ENCODE assay signal across 26 cellular contexts in genomic region chr7:143891457-143891856, GRCh38. TPM values are rescaled to one million over a fixed set of nuclear protein-coding genes. Genes with fewer than 3 reads are reported as not detected.
DNase-seq lines count a peak whose midpoint lies in the region; ATAC-seq, FAIRE-seq and TF ChIP-seq lines count a peak whose summit lies in the region.
"Had no signal": no experiment of that assay in that cellular context is flagged by ENCODE, and none has a peak within 500 bp of the region (broad histone marks: within the 10 kb centered on the region; RNA-seq: fewer than 3 reads in every experiment).

No MANE protein-coding gene starts in this region.

- no peak overlapping the region for H3K9ac ChIP-seq in K562 (ENCODE audit: insufficient read depth in 1 of 2, low read depth in 2 of 2, low read length in 2 of 2)

- H3K4me1 Mint-ChIP-seq in MCF 10A (ENCODE audit: insufficient read depth, unreplicated experiment) = no peaks in the 10 kb centered on the region

- H3K9me1 ChIP-seq in K562 (ENCODE audit: control insufficient read depth, insufficient read depth, low read length) = no peaks in the 10 kb centered on the region

- H3K27me3 Mint-ChIP-seq in MCF 10A (ENCODE audit: insufficient read depth, unreplicated experiment) = no peaks in the 10 kb centered on the region

- no peak overlapping the region for H3K4me2 ChIP-seq in K562 (ENCODE audit: insufficient read depth, low read length)
- H3K4me2 ChIP-seq: PC-9 had no signal

- TF ChIP-seq EP300 in K562 (IDR thresholded peaks at IDR 0.05; ENCODE audit: low read length) = no peak

- TF ChIP-seq POLR2A in breast epithelium (IDR thresholded peaks at IDR 0.05) (no peak), K562 (conservative IDR thresholded peaks at IDR 0.05) (no peak), gastrocnemius medialis (IDR thresholded peaks at IDR 0.05) (no peak)

- no peaks in the 10 kb centered on the region for H3K4me1 ChIP-seq in breast epithelium
- H3K4me1 ChIP-seq in K562 (replicated peaks in 1 of 2; ENCODE audit: control insufficient read depth in 2 of 2, insufficient read depth in 2 of 2, low read length in 2 of 2) = peaks cover 0 to 6% of the 10 kb centered on the region in 2 experiments; a peak in 1 of 5 replicates
- peaks cover 0 to 3% of the 10 kb centered on the region in 2 donors for H3K4me1 ChIP-seq in gastrocnemius medialis
- H3K4me1 ChIP-seq in effector memory CD4-positive, alpha-beta T cell (ENCODE audit: control insufficient read depth, insufficient read depth, low read length, poor library complexity, severe bottlenecking) = no peaks in the 10 kb centered on the region
- H3K4me1 ChIP-seq: SJSA1 had no signal

- H3K79me2 ChIP-seq in K562 (ENCODE audit: control insufficient read depth, insufficient read depth, low read length) = peaks cover 70% of the 10 kb centered on the region

- H3K4me3 ChIP-seq in breast epithelium = no peak overlapping the region
- no peak overlapping the region for H3K4me3 ChIP-seq in K562
- H3K4me3 ChIP-seq in fibroblast of villous mesenchyme (ENCODE audit: low read depth, low read length) = no peak overlapping the region
- H3K4me3 ChIP-seq in gastrocnemius medialis = no peak overlapping the region
- H3K4me3 ChIP-seq in effector memory CD4-positive, alpha-beta T cell (ENCODE audit: insufficient read depth, low read depth, low read length, poor library complexity, severe bottlenecking) = no peak overlapping the region
- H3K4me3 ChIP-seq: PC-9, SJSA1 had no signal

- in situ Hi-C loops in K562 (cut with MboI) = no loop called here
- in situ Hi-C loops in gastrocnemius medialis (cut with MboI; ENCODE audit: low sequenced_read_pairs in 4 of 4) = loop anchor here in 1 of 4 donors (25.0 kb wide), 1 partner anchor 604 kb away; the partner anchor contains the start of genes CASP2 and TMEM139

- H3K36me3 Mint-ChIP-seq in MCF 10A (ENCODE audit: insufficient read depth, unreplicated experiment) = peaks cover 12% of the 10 kb centered on the region

- TF ChIP-seq RAD21 in K562 (CRISPR knock-in tag; conservative IDR thresholded peaks at IDR 0.05 in 1 of 2, IDR thresholded peaks at IDR 0.05 in 1 of 2) = no peak

- no TSS peak for BruUV-seq in MCF 10A (replicated peaks; lab: Mats Ljungman, UMichigan)
- no TSS peak for BruUV-seq in K562 (replicated peaks; lab: Mats Ljungman, UMichigan)

- H2AFZ ChIP-seq in K562 (ENCODE audit: low read depth, low read length) = no peak overlapping the region
- H2AFZ ChIP-seq: PC-9 had no signal

- H3K36me3 ChIP-seq in breast epithelium (no peaks in the 10 kb centered on the region), K562 (ENCODE audit: control insufficient read depth, insufficient read depth, low read length) (peaks cover 9% of the 10 kb centered on the region; the same call in 2 of the 3 replicates), gastrocnemius medialis (no peaks in the 10 kb centered on the region)
- no peaks in the 10 kb centered on the region for H3K36me3 ChIP-seq in effector memory CD4-positive, alpha-beta T cell (ENCODE audit: control insufficient read depth, insufficient read depth, low read length)

- H4K20me1 ChIP-seq in K562 (replicated peaks; ENCODE audit: control insufficient read depth, insufficient read depth, low read length) = no peaks in the 10 kb centered on the region

- H3K4me3 Mint-ChIP-seq in MCF 10A (ENCODE audit: unreplicated experiment) = no peak overlapping the region
- H3K4me3 Mint-ChIP-seq: IgD-negative memory B cell had no signal

- POLR2A ChIA-PET in MCF 10A (lab: Yijun Ruan, JAX) = interaction anchor here (2.7 kb wide), 1 partner anchor 10 kb away, joined by 18 read pairs; the partner anchor contains the start of gene TCAF1
- POLR2A ChIA-PET in K562 (lab: Yijun Ruan, JAX) = interaction anchor here (3.8 kb wide), 1 partner anchor 10 kb away, joined by 27 read pairs; the partner anchor contains the start of gene TCAF1

- H3K27ac ChIP-seq in breast epithelium (no peak overlapping the region), K562 (ENCODE audit: extremely low read depth, low read depth, low read length) (no peak overlapping the region), gastrocnemius medialis (no peak overlapping the region)
- no peak overlapping the region for H3K27ac ChIP-seq in effector memory CD4-positive, alpha-beta T cell (ENCODE audit: insufficient read depth, low read length, poor library complexity, severe bottlenecking)
- H3K27ac ChIP-seq: 22Rv1, HL-60, PC-9, SJSA1 had no signal

- H3K27ac Mint-ChIP-seq in MCF 10A (ENCODE audit: low read depth, unreplicated experiment) = peak overlapping the region; percentile 8
- H3K27ac Mint-ChIP-seq: IgD-negative memory B cell had no signal

- intact Hi-C loops in MCF 10A (cut with micrococcal nuclease) = no loop called here
- intact Hi-C loops in breast epithelium (cut with DNase I; ENCODE audit: low total_unique reads) = no loop called here
- intact Hi-C loops in K562 (cut with micrococcal nuclease) = no loop called here
- intact Hi-C loops in gastrocnemius medialis (cut with DNase I; ENCODE audit: low total_unique reads) = no loop called here

- DNase-seq in MCF 10A (ENCODE audit: unreplicated experiment) (no peak), breast epithelium (ENCODE audit: low spot score in 2 of 2) (no peak), K562 (ENCODE audit: extremely low read depth in 1 of 4, low spot score in 3 of 4) (no peak), fibroblast of villous mesenchyme (ENCODE audit: low read depth) (peak; percentile 67), gastrocnemius medialis (no peak), NOMO-1 (lab: John Stamatoyannopoulos, UW; ENCODE audit: unreplicated experiment in 2 of 2) (no peak)
- no peak for DNase-seq in effector memory CD4-positive, alpha-beta T cell
- DNase-seq: NCI-H1092 treated with DMSO at 0.1 percent for 48 hours; NCI-H1436; NCI-H187; NCI-H2107; NCI-H524 treated with DMSO at 0.1 percent for 48 hours; NCI-H82; NK-92 treated with Interleukin-12 subunit alpha and Interleukin-12 subunit beta, amount 100 ng/mL, for 24 hours; PC-9; Right ventricle myocardium superior; RPMI8226 had no signal

- peaks cover 4% of the 10 kb centered on the region in 2 donors for H3K9me3 ChIP-seq in breast epithelium
- no peaks in the 10 kb centered on the region for H3K9me3 ChIP-seq in K562 (replicated peaks; ENCODE audit: control insufficient read depth, insufficient read depth, low read depth, low read length)
- H3K9me3 ChIP-seq in gastrocnemius medialis = no peaks in the 10 kb centered on the region
- H3K9me3 ChIP-seq in effector memory CD4-positive, alpha-beta T cell (ENCODE audit: control insufficient read depth, low read length) = no peaks in the 10 kb centered on the region
- H3K9me3 ChIP-seq: SJSA1 had no signal

- H3K27me3 ChIP-seq in breast epithelium (no peaks in the 10 kb centered on the region), K562 (ENCODE audit: control insufficient read depth in 2 of 2, insufficient read depth in 2 of 2, low read length in 2 of 2) (no peaks in the 10 kb centered on the region), gastrocnemius medialis (no peaks in the 10 kb centered on the region)
- H3K27me3 ChIP-seq in effector memory CD4-positive, alpha-beta T cell (replicated peaks; ENCODE audit: control insufficient read depth, insufficient read depth, low read length, poor library complexity, severe bottlenecking) = no peaks in the 10 kb centered on the region
- H3K27me3 ChIP-seq: SJSA1 had no signal

- 29% methylated on average over 2 of the region's 2 CpGs for WGBS in K562 (ENCODE audit: insufficient coverage, low coverage, missing lambda C conversion rate)

- peaks cover 18% of the 10 kb centered on the region for H3K9me3 Mint-ChIP-seq in MCF 10A (ENCODE audit: unreplicated experiment)

- TF ChIP-seq CTCF in MCF 10A (IDR thresholded peaks at IDR 0.05; ENCODE audit: unreplicated experiment) (no peak), breast epithelium (IDR thresholded peaks at IDR 0.05) (no peak), K562 (IDR thresholded peaks at IDR 0.05 in 2 of 3, conservative IDR thresholded peaks at IDR 0.05 in 1 of 3; ENCODE audit: insufficient read depth in 2 of 3, low read depth in 1 of 3, low read length in 3 of 3) (no peak), fibroblast of villous mesenchyme (IDR thresholded peaks at IDR 0.05; ENCODE audit: insufficient read depth, low read depth, low read length) (no peak), gastrocnemius medialis (IDR thresholded peaks at IDR 0.05 in 4 of 5, conservative IDR thresholded peaks at IDR 0.05 in 1 of 5) (no peak)

- FAIRE-seq in K562 (lab: Jason Lieb, UNC) = no peak
- FAIRE-seq: H54 had no signal

- CTCF ChIA-PET in MCF 10A (lab: Yijun Ruan, JAX) (interaction anchor here (1.5 kb wide), 1 partner anchor 10 kb away, joined by 6 read pairs; no protein-coding TSS in a partner anchor), K562 (lab: Yijun Ruan, JAX; ENCODE audit: low intra/inter-chr PET ratio) (no interaction called here)

- ATAC-seq in K562 (no peak), gastrocnemius medialis (no peak), GM21786 (IDR thresholded peaks at IDR 0.05; ENCODE audit: unreplicated experiment) (no peak)

RNA-seq across cellular contexts. Expression of gene TCAF1, which starts 10.5 kb away (rescaled TPM):
- total RNA-seq in MCF 10A (2022) (22.7 and 27.2 TPM in 2 replicates), breast epithelium (10 to 100 TPM; 44.5 to 51.4 (median 49.8) TPM), K562 (2014; rRNA removed) (23.4 and 25.0 TPM in 2 replicates), K562 (2014; rRNA removed; fragmentation: Illumina TruSeq; extraction: Trizol) (30.1 and 34.2 TPM in 2 replicates), K562 (2015; rRNA removed; fragmentation: Illumina TruSeq; extraction: Trizol) (30.5 and 32.0 TPM in 2 replicates), K562 (2021) (51.3 and 52.2 TPM in 2 replicates), fibroblast of villous mesenchyme (66.7 and 95.4 TPM in 2 replicates), gastrocnemius medialis (10 to 100 TPM; 31.4 to 43.0 (median 32.9) TPM)
- total RNA-seq in K562 (2011; cell fraction: chromatin; rRNA removed; ENCODE audit: low replicate concordance) = 31.5 and 50.2 TPM in 2 replicates
- total RNA-seq in K562 (2011; cell fraction: nucleolus; rRNA removed) = 16.2 and 20.5 TPM in 2 replicates
- total RNA-seq in K562 (2011; cell fraction: nucleoplasm; rRNA removed) = 16.9 and 23.0 TPM in 2 replicates
- polyA plus RNA-seq in K562 (2011; rRNA removed) (24.4 and 38.6 TPM in 2 replicates), K562 (2014; fragmentation: Illumina TruSeq; extraction: Trizol) (39.2 and 45.9 TPM in 2 replicates), K562 (2014; fragmentation: Nextera tagmentation; extraction: Ambion mirVana) (1 to 10 TPM; 6.2 to 9.6 TPM), K562 (2014; rRNA removed) (22.1 and 24.2 TPM in 2 replicates)
- polyA plus RNA-seq in K562 (2011; cell fraction: cytosol; rRNA removed) = 27.4 and 34.9 TPM in 2 replicates
- polyA plus RNA-seq in K562 (2011; cell fraction: nucleus; rRNA removed) = 29.5 and 33.3 TPM in 2 replicates
- polyA plus RNA-seq in K562 (2012) = 38.3 and 40.8 TPM in 2 replicates
- 64.3 and 93.5 TPM in 2 replicates for polyA minus RNA-seq in K562 (2011; rRNA and poly(A)+ RNA removed)
- polyA minus RNA-seq in K562 (2011; cell fraction: cytosol; rRNA and poly(A)+ RNA removed) = 34.4 and 36.3 TPM in 2 replicates
- polyA minus RNA-seq in K562 (2011; cell fraction: nucleus; rRNA and poly(A)+ RNA removed) = 22.9 and 40.4 TPM in 2 replicates

RNA-seq across cellular contexts. Expression of gene OR2F2, which starts 43.6 kb away (rescaled TPM):
- total RNA-seq in MCF 10A (2022) (not detected in 2 replicates), breast epithelium (not detected), K562 (2014; rRNA removed) (not detected in 2 replicates), K562 (2014; rRNA removed; fragmentation: Illumina TruSeq; extraction: Trizol) (not detected in 2 replicates), K562 (2015; rRNA removed; fragmentation: Illumina TruSeq; extraction: Trizol) (not detected in 2 replicates), K562 (2021) (not detected in 2 replicates), fibroblast of villous mesenchyme (not detected in 2 replicates), gastrocnemius medialis (not detected)
- not detected in 2 replicates for total RNA-seq in K562 (2011; cell fraction: chromatin; rRNA removed; ENCODE audit: low replicate concordance)
- total RNA-seq in K562 (2011; cell fraction: nucleolus; rRNA removed) = not detected in 2 replicates
- not detected in 2 replicates for total RNA-seq in K562 (2011; cell fraction: nucleoplasm; rRNA removed)
- polyA plus RNA-seq in K562 (2011; rRNA removed) (not detected in 2 replicates), K562 (2014; fragmentation: Illumina TruSeq; extraction: Trizol) (not detected in 2 replicates), K562 (2014; fragmentation: Nextera tagmentation; extraction: Ambion mirVana) (not detected), K562 (2014; rRNA removed) (not detected in 2 replicates)
- polyA plus RNA-seq in K562 (2011; cell fraction: cytosol; rRNA removed) = not detected in 2 replicates
- polyA plus RNA-seq in K562 (2011; cell fraction: nucleus; rRNA removed) = not detected in 2 replicates
- polyA plus RNA-seq in K562 (2012) = not detected in 2 replicates
- polyA minus RNA-seq in K562 (2011; rRNA and poly(A)+ RNA removed) = not detected in 2 replicates
- not detected in 2 replicates for polyA minus RNA-seq in K562 (2011; cell fraction: cytosol; rRNA and poly(A)+ RNA removed)
- not detected in 2 replicates for polyA minus RNA-seq in K562 (2011; cell fraction: nucleus; rRNA and poly(A)+ RNA removed)
- total RNA-seq: Daoy, G401, PC-9, Right ventricle myocardium superior had no signal
- polyA plus RNA-seq: BJ, IgD-negative memory B cell had no signal
